In the genomic region with DNA sequence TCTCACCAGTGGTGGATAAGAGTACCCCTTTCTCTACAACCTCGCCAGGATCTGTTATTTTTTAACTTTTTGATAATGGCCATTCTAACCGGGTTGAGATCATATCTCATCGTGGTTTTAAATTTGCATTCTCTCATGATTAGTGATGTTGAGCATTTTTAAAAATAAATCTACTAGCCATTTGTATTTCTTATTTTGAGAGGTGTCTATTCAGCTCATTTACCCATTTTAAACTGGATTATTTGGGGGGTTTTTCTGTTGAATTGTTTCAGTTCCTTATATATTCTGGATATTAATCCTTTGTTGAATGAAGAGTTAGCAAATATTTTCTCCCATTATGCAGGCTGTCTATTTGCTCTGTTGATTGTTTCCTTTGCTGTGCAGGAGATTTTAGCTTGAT, we compare ENCODE assay signal across 21 cellular contexts.
"Had no signal": no experiment of that assay in that cellular context is flagged by ENCODE, and none has a peak within 500 bp of the region (broad histone marks: within the 10 kb centered on the region; RNA-seq: fewer than 3 reads in every experiment).

No MANE protein-coding gene starts in this region.

- DNase-seq: activated CD4-positive, alpha-beta T cell treated with anti-CD3 and anti-CD28 coated beads for 4 hours; activated CD4-positive, alpha-beta T cell treated with anti-CD3 and anti-CD28 coated beads, Interleukin-2, amount 50 U/mL, for 4 hours; activated effector memory CD4-positive, alpha-beta T cell treated with Interleukin-2 at 50 U/mL for 16 hours; activated naive CD4-positive, alpha-beta T cell treated with Interleukin-2 at 50 U/mL for 16 hours; activated T-cell treated with anti-CD3 and anti-CD28 coated beads for 4 hours; anterior cingulate cortex; effector CD4-positive, alpha-beta T cell; esophagus squamous epithelium; foreskin melanocyte; left cardiac atrium; left ventricle myocardium superior; retina; sigmoid colon; small intestine; stimulated activated CD4-positive, alpha-beta T cell treated with anti-CD3 and anti-CD28 coated beads, Interleukin-4, amount 100 ng/mL, for 24 hours; stimulated activated naive CD8-positive, alpha-beta T cell treated with anti-CD3 and anti-CD28 coated beads, Interleukin-15, amount 100 ng/mL, for 72 hours; substantia nigra; upper lobe of right lung had no signal

- H3K27me3 ChIP-seq: esophagus squamous epithelium, sigmoid colon, upper lobe of right lung had no signal

- H3K4me3 ChIP-seq: esophagus squamous epithelium, sigmoid colon, upper lobe of right lung had no signal

- H3K9me3 ChIP-seq: esophagus squamous epithelium, sigmoid colon, upper lobe of right lung had no signal

- H3K36me3 ChIP-seq: esophagus squamous epithelium, sigmoid colon, upper lobe of right lung had no signal

- FAIRE-seq: bronchial epithelial cell, islet of Langerhans, small intestine had no signal

- ATAC-seq: left cardiac atrium; left ventricle myocardium superior; stimulated activated effector memory CD8-positive, alpha-beta T cell treated with anti-CD3 and anti-CD28 coated beads, Interleukin-12 subunit alpha, Interleukin-12 subunit beta, amount 100 ng/mL, for 72 hours; stimulated activated naive CD8-positive, alpha-beta T cell treated with anti-CD3 and anti-CD28 coated beads, Interleukin-15, amount 100 ng/mL, for 72 hours; upper lobe of right lung had no signal
